22 cellular contexts compared by ENCODE assay signal in genomic region chr4:25810016-25810415, GRCh38.
"Had no signal": no experiment of that assay in that cellular context is flagged by ENCODE, and none has a peak within 500 bp of the region (broad histone marks: within the 10 kb centered on the region; RNA-seq: fewer than 3 reads in every experiment).

No MANE protein-coding gene starts in this region.

- H3K27me3 ChIP-seq: breast epithelium, dorsolateral prefrontal cortex, ovary, tibial nerve, uterus had no signal

- H3K27ac Mint-ChIP-seq: activated CD4-positive, alpha-beta T cell treated with anti-CD3 and anti-CD28 coated beads, Interleukin-2, amount 10 ng/mL, durations not matched to agents 24 days and 14 days; activated CD8-positive, alpha-beta T cell treated with anti-CD3 and anti-CD28 coated beads for 36 hours; activated T-helper 17 cell treated with anti-CD3 and anti-CD28 coated beads, Interleukin-2, amount 50 U/mL, for 72 hours; stimulated activated naive CD8-positive, alpha-beta T cell treated with anti-CD3 and anti-CD28 coated beads, Interleukin-15, Interleukin-2, amounts not matched to agents 100 ng/mL and 50 ng/mL, for 24 hours had no signal

- H3K4me3 ChIP-seq: breast epithelium, dorsolateral prefrontal cortex, lung, ovary, psoas muscle, tibial nerve, uterus had no signal

- H3K36me3 ChIP-seq: breast epithelium, ovary, tibial nerve, uterus had no signal

- H3K9me3 ChIP-seq: breast epithelium, ovary, psoas muscle, tibial nerve, uterus had no signal

- ATAC-seq: activated CD8-positive, alpha-beta T cell treated with anti-CD3 and anti-CD28 coated beads for 36 hours; activated T-helper 17 cell treated with anti-CD3 and anti-CD28 coated beads, Interleukin-2, amount 50 U/mL, for 72 hours; psoas muscle; right cardiac atrium had no signal

- H3K9me3 Mint-ChIP-seq: activated CD4-positive, alpha-beta T cell treated with anti-CD3 and anti-CD28 coated beads, Interleukin-2, amount 10 ng/mL, durations not matched to agents 24 days and 14 days; activated CD8-positive, alpha-beta T cell treated with anti-CD3 and anti-CD28 coated beads for 36 hours; activated T-helper 17 cell treated with anti-CD3 and anti-CD28 coated beads, Interleukin-2, amount 50 U/mL, for 72 hours; naive B cell; stimulated activated naive CD8-positive, alpha-beta T cell treated with anti-CD3 and anti-CD28 coated beads, Interleukin-15, Interleukin-2, amounts not matched to agents 100 ng/mL and 50 ng/mL, for 24 hours had no signal

- H3K4me1 ChIP-seq: breast epithelium, uterus had no signal

- H3K4me3 Mint-ChIP-seq: activated CD4-positive, alpha-beta T cell treated with anti-CD3 and anti-CD28 coated beads, Interleukin-2, amount 10 ng/mL, durations not matched to agents 24 days and 14 days; activated CD8-positive, alpha-beta T cell treated with anti-CD3 and anti-CD28 coated beads for 36 hours; activated T-helper 17 cell treated with anti-CD3 and anti-CD28 coated beads, Interleukin-2, amount 50 U/mL, for 72 hours; naive B cell; stimulated activated naive CD8-positive, alpha-beta T cell treated with anti-CD3 and anti-CD28 coated beads, Interleukin-15, Interleukin-2, amounts not matched to agents 100 ng/mL and 50 ng/mL, for 24 hours had no signal

- H3K27ac ChIP-seq: breast epithelium, epithelial cell of prostate, ovary, psoas muscle, tibial nerve, uterus had no signal

- FAIRE-seq: islet of Langerhans had no signal

- H3K4me1 Mint-ChIP-seq: activated CD4-positive, alpha-beta T cell treated with anti-CD3 and anti-CD28 coated beads, Interleukin-2, amount 10 ng/mL, durations not matched to agents 24 days and 14 days; activated T-helper 17 cell treated with anti-CD3 and anti-CD28 coated beads, Interleukin-2, amount 50 U/mL, for 72 hours; naive B cell had no signal

- DNase-seq: activated CD4-positive, alpha-beta T cell treated with anti-CD3 and anti-CD28 coated beads, Interleukin-2, amount 10 ng/mL, durations not matched to agents 24 days and 14 days; activated CD8-positive, alpha-beta T cell treated with anti-CD3 and anti-CD28 coated beads for 36 hours; activated naive CD4-positive, alpha-beta T cell treated with Interleukin-2 at 50 U/mL for 16 hours; activated T-cell treated with anti-CD3 and anti-CD28 coated beads, Interleukin-2, amount 50 U/mL, for 1 hour; aorta; foreskin fibroblast; hippocampal formation; midbrain; naive B cell; ovary; psoas muscle; right cardiac atrium; T1000; uterus had no signal

- H3K27me3 Mint-ChIP-seq: activated CD4-positive, alpha-beta T cell treated with anti-CD3 and anti-CD28 coated beads, Interleukin-2, amount 10 ng/mL, durations not matched to agents 24 days and 14 days; activated CD8-positive, alpha-beta T cell treated with anti-CD3 and anti-CD28 coated beads for 36 hours; activated T-helper 17 cell treated with anti-CD3 and anti-CD28 coated beads, Interleukin-2, amount 50 U/mL, for 72 hours; naive B cell; stimulated activated naive CD8-positive, alpha-beta T cell treated with anti-CD3 and anti-CD28 coated beads, Interleukin-15, Interleukin-2, amounts not matched to agents 100 ng/mL and 50 ng/mL, for 24 hours had no signal
